ENCODE assay signal across 8 cellular contexts in the genomic region with DNA sequence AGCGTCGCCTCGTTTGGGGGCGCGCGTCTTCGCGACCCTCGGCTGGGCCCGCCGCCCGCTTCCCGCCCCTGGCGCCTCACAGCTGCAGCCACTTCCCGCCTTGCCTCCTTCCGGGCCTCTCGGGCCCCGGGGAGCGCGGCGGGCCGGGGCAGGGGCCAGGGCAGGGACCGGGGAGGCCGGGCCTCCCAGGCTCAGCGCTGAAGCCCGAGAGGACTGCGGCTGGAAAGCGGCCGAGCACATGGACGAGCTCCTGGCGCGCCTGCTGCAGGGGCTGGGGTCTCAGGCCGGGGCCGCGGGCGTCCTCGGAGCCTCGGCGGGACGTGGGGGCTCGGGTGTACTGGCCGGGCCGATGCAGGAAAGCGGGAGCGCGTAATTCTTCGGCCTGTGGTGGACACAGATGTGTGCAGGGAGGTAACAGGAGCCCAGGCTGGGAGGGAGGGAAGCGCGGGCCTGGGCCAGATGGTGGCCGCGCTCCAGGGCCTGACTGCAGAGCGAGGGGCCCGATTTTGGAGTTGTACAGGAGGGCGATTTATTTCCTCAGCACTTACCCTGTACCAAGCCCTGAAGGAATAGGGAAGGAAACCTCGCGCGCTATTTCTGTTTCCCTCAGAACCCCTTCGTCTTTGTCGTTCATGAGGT. TPM values are rescaled to one million over a fixed set of nuclear protein-coding genes. Genes with fewer than 3 reads are reported as not detected.
A peak's percentile ranks its signal among the peaks of the same experiment; 100 is the strongest.
DNase-seq lines count a peak whose midpoint lies in the region; ATAC-seq and TF ChIP-seq lines count a peak whose summit lies in the region.
"Not testable (repeated sequence)": the region's sequence is repeated elsewhere in the genome, so short reads cannot be mapped to it uniquely, and the experiment has no call there.

No MANE protein-coding gene starts in this region.

- ATAC-seq in GM19467 (IDR thresholded peaks at IDR 0.05; ENCODE audit: unreplicated experiment) = peak; percentile 32
- peak; percentile 35 for ATAC-seq in HG02840 (IDR thresholded peaks at IDR 0.05; ENCODE audit: low FRiP score, unreplicated experiment)
- peak; percentile 21 for ATAC-seq in HG03521 (IDR thresholded peaks at IDR 0.05; ENCODE audit: unreplicated experiment)
- ATAC-seq in activated CD8-positive, alpha-beta T cell treated with anti-CD3 and anti-CD28 coated beads for 36 hours = peak; percentile 51
- peak; percentile 76 for ATAC-seq in stimulated activated naive CD8-positive, alpha-beta T cell treated with anti-CD3 and anti-CD28 coated beads, Interleukin-15, amount 100 ng/mL, for 72 hours

- H3K27ac ChIP-seq in esophagus squamous epithelium = peak overlapping the region in 2 of 4 donors; percentile 66 to 69
- H3K27ac ChIP-seq in mesodermal cell (ENCODE audit: low read depth, low read length, severe bottlenecking) = not testable (repeated sequence)

- H3K9me3 ChIP-seq in esophagus squamous epithelium; mesodermal cell (ENCODE audit: control insufficient read depth, low read length): not testable (repeated sequence)

- DNase-seq in GM12864 (ENCODE audit: low read depth); activated CD8-positive, alpha-beta T cell treated with anti-CD3 and anti-CD28 coated beads for 36 hours; esophagus squamous epithelium (lab: John Stamatoyannopoulos, UW); stimulated activated naive CD8-positive, alpha-beta T cell treated with anti-CD3 and anti-CD28 coated beads, Interleukin-15, amount 100 ng/mL, for 72 hours: not testable (repeated sequence)

- H3K27ac Mint-ChIP-seq in activated CD8-positive, alpha-beta T cell treated with anti-CD3 and anti-CD28 coated beads for 36 hours; stimulated activated naive CD8-positive, alpha-beta T cell treated with anti-CD3 and anti-CD28 coated beads, Interleukin-15, amount 100 ng/mL, for 72 hours: not testable (repeated sequence)

- H3K4me3 Mint-ChIP-seq in activated CD8-positive, alpha-beta T cell treated with anti-CD3 and anti-CD28 coated beads for 36 hours; stimulated activated naive CD8-positive, alpha-beta T cell treated with anti-CD3 and anti-CD28 coated beads, Interleukin-15, amount 100 ng/mL, for 72 hours: not testable (repeated sequence)

- POLR2A ChIA-PET in activated CD8-positive, alpha-beta T cell treated with anti-CD3 and anti-CD28 coated beads for 36 hours (lab: Charles Lee) = not testable (repeated sequence)

- H3K4me3 ChIP-seq in GM12864 (ENCODE audit: low read depth, low read length) = peak overlapping the region; percentile 52; the same call in 1 of the 2 replicates
- peak overlapping the region; percentile 46 to 73 (median 52) for H3K4me3 ChIP-seq in esophagus squamous epithelium
- H3K4me3 ChIP-seq in mesodermal cell (ENCODE audit: extremely low read depth, insufficient read depth, low read length, poor library complexity, severe bottlenecking) = peak overlapping the region; percentile 28

- no CpG with 5 or more reads among the region's 59 CpGs for WGBS in esophagus squamous epithelium, 2 donors
- no CpG with 5 or more reads among the region's 59 CpGs for WGBS in mesodermal cell (ENCODE audit: insufficient coverage in 2 of 2), 2 experiments

- H3K27me3 Mint-ChIP-seq in activated CD8-positive, alpha-beta T cell treated with anti-CD3 and anti-CD28 coated beads for 36 hours; stimulated activated naive CD8-positive, alpha-beta T cell treated with anti-CD3 and anti-CD28 coated beads, Interleukin-15, amount 100 ng/mL, for 72 hours: not testable (repeated sequence)

- H3K36me3 ChIP-seq in esophagus squamous epithelium; mesodermal cell (ENCODE audit: control insufficient read depth, insufficient read depth, low read length): not testable (repeated sequence)

- H3K36me3 Mint-ChIP-seq in activated CD8-positive, alpha-beta T cell treated with anti-CD3 and anti-CD28 coated beads for 36 hours (ENCODE audit: low read depth) = not testable (repeated sequence)

- TF ChIP-seq CTCF in GM12864 (IDR thresholded peaks at IDR 0.05; ENCODE audit: low read depth, low read length, missing control alignments); activated CD8-positive, alpha-beta T cell treated with anti-CD3 and anti-CD28 coated beads for 36 hours (IDR thresholded peaks at IDR 0.05); esophagus squamous epithelium (IDR thresholded peaks at IDR 0.05): not testable (repeated sequence)

- not testable (repeated sequence) for H3K4me1 ChIP-seq in esophagus squamous epithelium; mesodermal cell (ENCODE audit: control insufficient read depth, insufficient read depth, low read length, poor library complexity, severe bottlenecking)

- TF ChIP-seq POLR2A in esophagus squamous epithelium (IDR thresholded peaks at IDR 0.05) = not testable (repeated sequence)

- not testable (repeated sequence) for H3K4me1 Mint-ChIP-seq in activated CD8-positive, alpha-beta T cell treated with anti-CD3 and anti-CD28 coated beads for 36 hours (ENCODE audit: low read depth); stimulated activated naive CD8-positive, alpha-beta T cell treated with anti-CD3 and anti-CD28 coated beads, Interleukin-15, amount 100 ng/mL, for 72 hours

- CTCF ChIA-PET in activated CD8-positive, alpha-beta T cell treated with anti-CD3 and anti-CD28 coated beads for 36 hours (lab: Charles Lee) = not testable (repeated sequence)

- intact Hi-C loops in activated CD8-positive, alpha-beta T cell treated with anti-CD3 and anti-CD28 coated beads for 36 hours (cut with micrococcal nuclease); esophagus squamous epithelium (cut with DNase I): not testable (repeated sequence)

- not testable (repeated sequence) for H3K27me3 ChIP-seq in esophagus squamous epithelium

- H3K9me3 Mint-ChIP-seq in activated CD8-positive, alpha-beta T cell treated with anti-CD3 and anti-CD28 coated beads for 36 hours; stimulated activated naive CD8-positive, alpha-beta T cell treated with anti-CD3 and anti-CD28 coated beads, Interleukin-15, amount 100 ng/mL, for 72 hours: not testable (repeated sequence)

RNA-seq across cellular contexts. Expression of a gene that starts 0.5 kb away (rescaled TPM):
- total RNA-seq in activated CD8-positive, alpha-beta T cell treated with anti-CD3 and anti-CD28 coated beads for 36 hours = 10 to 100 TPM; 21.5 to 21.9 TPM
- 10 to 100 TPM in 1 of 4 donors, 1 to 10 TPM in 3; 2.2 to 11.4 (median 5.6) TPM for total RNA-seq in esophagus squamous epithelium
- polyA plus RNA-seq in mesodermal cell (2013, experiment 1 of 2) = 18.4 TPM
- 21.3 TPM for polyA plus RNA-seq in mesodermal cell (2013, experiment 2 of 2)

Comparison
In these comparisons a context has a peak if more than half of its experiments do, and no peak if none do; other contexts are left out.
1. ATAC-seq: peak in every context shown above with its lines; median percentile 76 in stimulated activated naive CD8-positive, alpha-beta T cell treated with anti-CD3 and anti-CD28 coated beads, Interleukin-15, amount 100 ng/mL, for 72 hours; 51 in activated CD8-positive, alpha-beta T cell treated with anti-CD3 and anti-CD28 coated beads for 36 hours; 35 in HG02840; 32 in GM19467; 21 in HG03521.